In the genomic region with DNA sequence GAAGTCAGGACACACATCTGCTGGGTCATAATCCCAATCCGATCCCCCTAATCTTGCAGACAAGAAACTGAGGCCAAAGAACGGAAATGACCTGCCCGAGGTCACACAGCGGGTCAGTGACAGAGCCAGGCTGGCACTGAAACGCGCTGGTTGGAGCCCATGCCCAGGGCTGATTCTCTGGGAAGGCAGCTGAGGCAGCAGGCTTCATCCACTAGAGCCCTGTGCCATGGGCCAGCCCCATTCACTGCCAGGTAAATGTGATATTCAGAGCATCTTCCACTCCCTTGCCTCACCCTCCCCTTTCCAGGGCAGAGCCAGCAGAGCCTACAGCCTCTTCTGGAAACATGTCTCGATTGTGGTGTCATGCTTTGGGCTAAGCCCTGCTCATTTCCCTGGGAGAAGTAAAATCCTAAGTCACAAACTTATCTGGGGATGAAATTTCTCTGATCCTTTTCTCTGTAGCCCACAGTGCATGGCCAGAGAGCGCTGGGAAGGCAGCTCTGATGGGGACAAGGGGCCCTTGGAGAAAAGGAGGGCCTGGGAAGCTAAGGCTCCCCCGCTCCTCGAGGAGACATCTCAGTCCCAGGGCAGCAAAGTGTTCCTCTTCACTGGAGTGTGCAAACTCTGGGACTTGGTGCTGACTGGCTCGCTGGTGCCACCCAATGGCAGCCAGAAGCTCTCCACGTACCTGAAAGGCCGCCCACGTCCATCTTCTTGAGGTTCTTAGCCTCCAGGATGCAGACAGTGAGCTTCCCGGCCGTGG, we compare ENCODE assay signal across 9 cellular contexts.
DNase-seq lines count a peak whose midpoint lies in the region; ATAC-seq and TF ChIP-seq lines count a peak whose summit lies in the region.
"Had no signal": no experiment of that assay in that cellular context is flagged by ENCODE, and none has a peak within 500 bp of the region (broad histone marks: within the 10 kb centered on the region; RNA-seq: fewer than 3 reads in every experiment).

No MANE protein-coding gene starts in this region.

- no peak overlapping the region for H3K27ac Mint-ChIP-seq in activated CD4-positive, alpha-beta T cell treated with anti-CD3 and anti-CD28 coated beads, Interleukin-2, amount 10 ng/mL, durations not matched to agents 24 days and 14 days
- H3K27ac Mint-ChIP-seq in memory B cell = no peak overlapping the region

- peak; percentile 76 to 84 for TF ChIP-seq CTCF in tibial artery (IDR thresholded peaks at IDR 0.05)

- in situ Hi-C loops in KBM-7 (cut with MboI; ENCODE audit: low pct_unique_long_range_greater_than_20kb, low sequenced_read_pairs) = no loop called here

- H3K36me3 ChIP-seq in tibial artery = peaks cover 17 to 75% (median 63%) of the 10 kb centered on the region in 3 donors

- H3K36me3 Mint-ChIP-seq in activated CD4-positive, alpha-beta T cell treated with anti-CD3 and anti-CD28 coated beads, Interleukin-2, amount 10 ng/mL, durations not matched to agents 24 days and 14 days (ENCODE audit: low read depth) = no peaks in the 10 kb centered on the region
- peaks cover 3% of the 10 kb centered on the region for H3K36me3 Mint-ChIP-seq in memory B cell

- DNase-seq in activated CD4-positive, alpha-beta T cell treated with anti-CD3 and anti-CD28 coated beads, Interleukin-2, amount 10 ng/mL, durations not matched to agents 24 days and 14 days = peak; percentile 76
- no peak for DNase-seq in activated CD4-positive, alpha-beta T cell treated with anti-CD3 and anti-CD28 coated beads, Interleukin-2, amount 50 U/mL, for 1 hour
- DNase-seq in KBM-7 (peak; percentile 44), SK-N-DZ (ENCODE audit: low spot score) (peak; percentile 60), ecto neural progenitor cell (ENCODE audit: low spot score) (peak; percentile 73), memory B cell (ENCODE audit: low spot score in 2 of 2) (peak in 1 of 2 donors; percentile 18), tibial artery (peak; percentile 60 to 78)

- H3K9me3 ChIP-seq in tibial artery = no peaks in the 10 kb centered on the region

- H3K27me3 ChIP-seq in tibial artery = no peaks in the 10 kb centered on the region

- peak overlapping the region; percentile 51 to 62 for H3K27ac ChIP-seq in tibial artery

- H3K9me3 Mint-ChIP-seq in activated CD4-positive, alpha-beta T cell treated with anti-CD3 and anti-CD28 coated beads, Interleukin-2, amount 10 ng/mL, durations not matched to agents 24 days and 14 days = no peaks in the 10 kb centered on the region
- H3K9me3 Mint-ChIP-seq in memory B cell = no peaks in the 10 kb centered on the region
- H3K9me3 Mint-ChIP-seq: central memory CD8-positive, alpha-beta T cell had no signal

- H3K4me1 ChIP-seq in tibial artery = peaks cover 0 to 9% (median 4%) of the 10 kb centered on the region in 4 donors

- intact Hi-C loops in activated CD4-positive, alpha-beta T cell treated with anti-CD3 and anti-CD28 coated beads, Interleukin-2, amount 10 ng/mL, durations not matched to agents 24 days and 14 days (cut with micrococcal nuclease) = no loop called here
- intact Hi-C loops in tibial artery (cut with DNase I; ENCODE audit: low total_unique reads) = loop anchor here (10.0 kb wide), 1 partner anchor 105 kb away; no protein-coding TSS in a partner anchor

- ATAC-seq in memory B cell (ENCODE audit: low read depth) (peak; percentile 74), GM21619 (IDR thresholded peaks at IDR 0.05; ENCODE audit: unreplicated experiment) (no peak)

- H3K4me3 Mint-ChIP-seq in activated CD4-positive, alpha-beta T cell treated with anti-CD3 and anti-CD28 coated beads, Interleukin-2, amount 10 ng/mL, durations not matched to agents 24 days and 14 days = no peak overlapping the region
- H3K4me3 Mint-ChIP-seq in memory B cell = no peak overlapping the region
- H3K4me3 Mint-ChIP-seq: central memory CD8-positive, alpha-beta T cell had no signal

- no peak overlapping the region for H3K4me3 ChIP-seq in tibial artery

- H3K4me1 Mint-ChIP-seq in activated CD4-positive, alpha-beta T cell treated with anti-CD3 and anti-CD28 coated beads, Interleukin-2, amount 10 ng/mL, durations not matched to agents 24 days and 14 days = peaks cover 2% of the 10 kb centered on the region
- peaks cover 15% of the 10 kb centered on the region for H3K4me1 Mint-ChIP-seq in memory B cell
- H3K4me1 Mint-ChIP-seq: central memory CD8-positive, alpha-beta T cell had no signal

- H3K27me3 Mint-ChIP-seq in activated CD4-positive, alpha-beta T cell treated with anti-CD3 and anti-CD28 coated beads, Interleukin-2, amount 10 ng/mL, durations not matched to agents 24 days and 14 days = no peaks in the 10 kb centered on the region
- H3K27me3 Mint-ChIP-seq in memory B cell = no peaks in the 10 kb centered on the region
- H3K27me3 Mint-ChIP-seq: central memory CD8-positive, alpha-beta T cell had no signal
